In genomic region chr15:77028451-77029165, GRCh38 we compare ENCODE assay signal across 1 cellular context.
TF ChIP-seq lines count a peak whose summit lies in the region.

No MANE protein-coding gene starts in this region.

TF ChIP-seq in endothelial cell of umbilical vein, 7 proteins besides CTCF, POLR2A, EP300 and RAD21:
- TF ChIP-seq MYC (IDR thresholded peaks at IDR 0.05; ENCODE audit: low read depth, low read length) = no peak
- TF ChIP-seq GATA2 (IDR thresholded peaks at IDR 0.05; ENCODE audit: insufficient read depth, insufficient read length, low read depth, low read length) = no peak
- no peak for TF ChIP-seq EZH2 (IDR thresholded peaks at IDR 0.05; ENCODE audit: borderline replicate concordance, low read depth, low read length, severe bottlenecking)
